In the genomic region with DNA sequence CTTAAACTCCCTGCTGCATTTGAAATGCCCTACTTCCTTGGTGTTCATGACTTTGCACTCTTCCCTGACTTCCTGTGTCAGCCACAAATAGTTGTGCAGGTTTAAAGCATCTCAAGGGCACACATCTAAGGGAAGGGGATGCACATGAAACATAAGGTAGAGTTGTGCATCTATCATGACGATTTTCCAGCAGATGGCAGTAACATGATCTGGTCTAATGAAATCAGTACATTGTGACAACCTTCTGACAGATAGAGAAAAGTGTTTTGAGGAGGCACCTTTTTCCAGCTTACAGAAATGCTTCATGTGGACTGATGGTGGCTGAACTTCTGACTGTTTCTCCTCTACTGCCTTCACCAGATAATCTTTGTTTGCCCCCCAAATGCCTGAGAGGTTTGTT, we compare ENCODE assay signal across 10 cellular contexts.
DNase-seq lines count a peak whose midpoint lies in the region; TF ChIP-seq lines count a peak whose summit lies in the region.
"Had no signal": no experiment of that assay in that cellular context is flagged by ENCODE, and none has a peak within 500 bp of the region (broad histone marks: within the 10 kb centered on the region; RNA-seq: fewer than 3 reads in every experiment).

No MANE protein-coding gene starts in this region.

- no peak overlapping the region for H2AFZ ChIP-seq in osteoblast (ENCODE audit: low read length)

- TF ChIP-seq CTCF in osteoblast (IDR thresholded peaks at IDR 0.05; ENCODE audit: extremely low read depth, low read depth, low read length) = peak; percentile 43

- no peaks in the 10 kb centered on the region for H3K27me3 Mint-ChIP-seq in activated CD4-positive, alpha-beta memory T cell treated with anti-CD3 and anti-CD28 coated beads, Interleukin-2, amount 10 ng/mL, durations not matched to agents 7 days and 5 days

- POLR2A ChIA-PET in activated CD4-positive, alpha-beta memory T cell treated with anti-CD3 and anti-CD28 coated beads, Interleukin-2, amount 10 ng/mL, durations not matched to agents 7 days and 5 days (lab: Charles Lee) = no interaction called here

- H3K27me3 ChIP-seq in osteoblast (ENCODE audit: insufficient read depth, low read length) = no peaks in the 10 kb centered on the region
- H3K27me3 ChIP-seq: neutrophil had no signal

- no peak overlapping the region for H3K4me2 ChIP-seq in osteoblast (ENCODE audit: insufficient read depth, low read length)

- no peaks in the 10 kb centered on the region for H3K79me2 ChIP-seq in osteoblast (ENCODE audit: insufficient read depth, low read length)

- CTCF ChIA-PET in activated CD4-positive, alpha-beta memory T cell treated with anti-CD3 and anti-CD28 coated beads, Interleukin-2, amount 10 ng/mL, durations not matched to agents 7 days and 5 days (lab: Charles Lee) = no interaction called here

- no peak overlapping the region for H3K27ac ChIP-seq in osteoblast (ENCODE audit: low read depth, low read length)
- H3K27ac ChIP-seq: neutrophil had no signal

- no peaks in the 10 kb centered on the region for H4K20me1 ChIP-seq in osteoblast (ENCODE audit: insufficient read depth, low read length)

- no peaks in the 10 kb centered on the region for H3K36me3 Mint-ChIP-seq in activated CD4-positive, alpha-beta memory T cell treated with anti-CD3 and anti-CD28 coated beads, Interleukin-2, amount 10 ng/mL, durations not matched to agents 7 days and 5 days (ENCODE audit: low read depth)

- H3K9me3 ChIP-seq in osteoblast (ENCODE audit: low read depth, low read length) = no peaks in the 10 kb centered on the region
- H3K9me3 ChIP-seq: neutrophil had no signal

- H3K27ac Mint-ChIP-seq in activated CD4-positive, alpha-beta memory T cell treated with anti-CD3 and anti-CD28 coated beads, Interleukin-2, amount 10 ng/mL, durations not matched to agents 7 days and 5 days = no peak overlapping the region

- H3K4me3 ChIP-seq in osteoblast (ENCODE audit: insufficient read depth, low read length) = no peak overlapping the region

- no peaks in the 10 kb centered on the region for H3K4me1 ChIP-seq in osteoblast (ENCODE audit: insufficient read depth, low read length)

- no peaks in the 10 kb centered on the region for H3K4me1 Mint-ChIP-seq in activated CD4-positive, alpha-beta memory T cell treated with anti-CD3 and anti-CD28 coated beads, Interleukin-2, amount 10 ng/mL, durations not matched to agents 7 days and 5 days

- H3K4me3 Mint-ChIP-seq in activated CD4-positive, alpha-beta memory T cell treated with anti-CD3 and anti-CD28 coated beads, Interleukin-2, amount 10 ng/mL, durations not matched to agents 7 days and 5 days = no peak overlapping the region

- DNase-seq in DMS 273 (lab: John Stamatoyannopoulos, UW; ENCODE audit: unreplicated experiment) (peak; percentile 71), DMS 273 treated with DMSO at 0.1 percent for 48 hours (lab: John Stamatoyannopoulos, UW) (no peak), NCI-H524 treated with DMSO at 0.1 percent for 48 hours (lab: John Stamatoyannopoulos, UW) (peak; percentile 18), cerebellum (ENCODE audit: low spot score) (peak; percentile 43), osteoblast (ENCODE audit: insufficient read length, low spot score, missing footprints) (no peak), LoVo (ENCODE audit: low spot score) (no peak), nucleus accumbens (lab: John Stamatoyannopoulos, UW) (no peak)
- no peak for DNase-seq in activated CD4-positive, alpha-beta memory T cell treated with anti-CD3 and anti-CD28 coated beads, Interleukin-2, amount 10 ng/mL, durations not matched to agents 7 days and 5 days
- DNase-seq: NCI-H774 had no signal

- no peaks in the 10 kb centered on the region for H3K36me3 ChIP-seq in osteoblast (ENCODE audit: insufficient read depth, low read length)
- H3K36me3 ChIP-seq: neutrophil had no signal

- no peaks in the 10 kb centered on the region for H3K9me3 Mint-ChIP-seq in activated CD4-positive, alpha-beta memory T cell treated with anti-CD3 and anti-CD28 coated beads, Interleukin-2, amount 10 ng/mL, durations not matched to agents 7 days and 5 days

Comparison
In these comparisons a context has a peak if more than half of its experiments do, and no peak if none do; other contexts are left out.
1. DNase-seq: peak in DMS 273 (single experiment), NCI-H524 treated with DMSO at 0.1 percent for 48 hours (single experiment) and cerebellum (single experiment); none in DMS 273 treated with DMSO at 0.1 percent for 48 hours (single experiment), osteoblast (single experiment), LoVo (single experiment), nucleus accumbens (0 of 56) and activated CD4-positive, alpha-beta memory T cell treated with anti-CD3 and anti-CD28 coated beads, Interleukin-2, amount 10 ng/mL, durations not matched to agents 7 days and 5 days (single experiment).